16 cellular contexts compared by ENCODE assay signal in the genomic region with DNA sequence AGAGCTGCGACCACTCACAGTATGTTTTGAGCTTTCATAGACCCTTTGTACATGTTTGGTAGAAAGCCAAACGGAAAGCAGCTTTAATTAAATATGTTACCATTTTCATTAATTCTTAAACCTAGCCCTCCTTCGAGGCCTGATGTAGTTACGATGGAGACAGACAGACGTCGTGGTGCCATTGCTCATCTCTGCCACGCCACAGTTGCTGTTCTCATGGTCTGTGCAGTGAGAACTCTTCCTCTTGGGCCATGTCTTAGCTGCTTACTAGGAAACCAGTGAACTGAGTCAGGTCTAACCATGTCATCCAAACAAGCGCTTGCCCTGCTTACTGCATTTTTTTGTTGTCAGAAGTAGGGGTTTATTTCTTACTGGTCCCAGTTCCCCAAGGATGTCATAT.
DNase-seq lines count a peak whose midpoint lies in the region; ATAC-seq and TF ChIP-seq lines count a peak whose summit lies in the region.
"Had no signal": no experiment of that assay in that cellular context is flagged by ENCODE, and none has a peak within 500 bp of the region (broad histone marks: within the 10 kb centered on the region; RNA-seq: fewer than 3 reads in every experiment).

No MANE protein-coding gene starts in this region.

- H4K20me1 ChIP-seq in H9 (ENCODE audit: control insufficient read depth, insufficient read depth, insufficient read length) = no peaks in the 10 kb centered on the region

- peak overlapping the region; percentile 96 to 98 (median 98) for H3K27ac Mint-ChIP-seq in CD4-positive, CD25-positive, alpha-beta regulatory T cell
- H3K27ac Mint-ChIP-seq in H9 (peak overlapping the region in 2 of 3 experiments; percentile 8 to 53; a peak in 2 of 7 replicates), memory B cell (peak overlapping the region; percentile 86)
- H3K27ac Mint-ChIP-seq in activated naive CD4-positive, alpha-beta T cell treated with anti-CD3 and anti-CD28 coated beads, Interleukin-2, amount 10 ng/mL, durations not matched to agents 7 days and 5 days = peak overlapping the region; percentile 86

- H3K4me2 ChIP-seq in H9 (ENCODE audit: insufficient read depth, insufficient read length, low read length) = no peak overlapping the region

- no peak overlapping the region for H3K56ac ChIP-seq in H9 (ENCODE audit: insufficient read length, low read depth, low read length)

- H3K4me1 Mint-ChIP-seq in CD4-positive, CD25-positive, alpha-beta regulatory T cell = peaks cover 18 to 85% (median 46%) of the 10 kb centered on the region in 4 donors
- H3K4me1 Mint-ChIP-seq in H9 = no peaks in the 10 kb centered on the region
- peaks cover 46% of the 10 kb centered on the region for H3K4me1 Mint-ChIP-seq in activated naive CD4-positive, alpha-beta T cell treated with anti-CD3 and anti-CD28 coated beads, Interleukin-2, amount 10 ng/mL, durations not matched to agents 7 days and 5 days
- H3K4me1 Mint-ChIP-seq in memory B cell = peaks cover 15% of the 10 kb centered on the region

- no peak overlapping the region for H2AK5ac ChIP-seq in H9 (ENCODE audit: insufficient read length, low read length)

- H2BK20ac ChIP-seq in H9 (ENCODE audit: low read depth, low read length, poor library complexity, severe bottlenecking) = no peak overlapping the region

- no peak overlapping the region for H3K18ac ChIP-seq in H9 (ENCODE audit: insufficient read length, low read depth, low read length)

- H2BK15ac ChIP-seq in H9 (ENCODE audit: low read depth, low read length) = no peak overlapping the region

- H3K9me3 ChIP-seq in CD4-positive, CD25-positive, alpha-beta regulatory T cell (ENCODE audit: control insufficient read depth in 2 of 2, low read length in 2 of 2) = no peaks in the 10 kb centered on the region
- no peaks in the 10 kb centered on the region for H3K9me3 ChIP-seq in H9 (ENCODE audit: control insufficient read depth, low read depth, low read length)
- H3K9me3 ChIP-seq: breast epithelium, HAP-1 had no signal

- no peak overlapping the region for H3T11ph ChIP-seq in H9 (ENCODE audit: low read length)

- H2BK12ac ChIP-seq in H9 (ENCODE audit: insufficient read length, low read depth, low read length) = no peak overlapping the region

- H3K23ac ChIP-seq in H9 (ENCODE audit: insufficient read length, low read depth, low read length) = no peak overlapping the region

- H3K79me2 ChIP-seq in H9 (ENCODE audit: insufficient read depth, low read length) = no peaks in the 10 kb centered on the region

- peak overlapping the region; percentile 96 for H3K27ac ChIP-seq in CD4-positive, CD25-positive, alpha-beta regulatory T cell (ENCODE audit: insufficient read depth, low read length, poor library complexity, severe bottlenecking)
- H3K27ac ChIP-seq in H9 (ENCODE audit: insufficient read length, low read depth, low read length) = no peak overlapping the region
- H3K27ac ChIP-seq: breast epithelium, C4-2B, WERI-Rb-1 had no signal

- H2BK5ac ChIP-seq in H9 (ENCODE audit: insufficient read length, low read length) = no peak overlapping the region

- H3K14ac ChIP-seq in H9 (ENCODE audit: insufficient read depth, low read length) = no peak overlapping the region

- DNase-seq in CD4-positive, CD25-positive, alpha-beta regulatory T cell = no peak
- DNase-seq in H9 = no peak
- DNase-seq in activated naive CD4-positive, alpha-beta T cell treated with anti-CD3 and anti-CD28 coated beads, Interleukin-2, amount 10 ng/mL, durations not matched to agents 7 days and 5 days = no peak
- DNase-seq in memory B cell (ENCODE audit: low spot score in 2 of 2) = no peak
- DNase-seq in SKM-1 (lab: John Stamatoyannopoulos, UW; ENCODE audit: unreplicated experiment) = no peak
- DNase-seq: DMS79, hypothalamus, kidney glomerular epithelial cell, NCI-H1417 treated with DMSO at 0.1 percent for 48 hours, retina, WERI-Rb-1 had no signal

- no peaks in the 10 kb centered on the region for H3K9me3 Mint-ChIP-seq in CD4-positive, CD25-positive, alpha-beta regulatory T cell
- H3K9me3 Mint-ChIP-seq in H9 (no peaks in the 10 kb centered on the region), memory B cell (no peaks in the 10 kb centered on the region)
- peaks cover 6% of the 10 kb centered on the region for H3K9me3 Mint-ChIP-seq in activated naive CD4-positive, alpha-beta T cell treated with anti-CD3 and anti-CD28 coated beads, Interleukin-2, amount 10 ng/mL, durations not matched to agents 7 days and 5 days

- H3K9ac ChIP-seq in H9 (ENCODE audit: extremely low read depth, insufficient read length, low read length) = no peak overlapping the region

- H3K27me3 ChIP-seq in CD4-positive, CD25-positive, alpha-beta regulatory T cell (ENCODE audit: control insufficient read depth, insufficient read depth, low read length) = no peaks in the 10 kb centered on the region
- no peaks in the 10 kb centered on the region for H3K27me3 ChIP-seq in H9 (ENCODE audit: insufficient read depth, low read length)
- H3K27me3 ChIP-seq: breast epithelium had no signal

- H2AFZ ChIP-seq in H9 (ENCODE audit: low read length) = no peak overlapping the region

- CTCF ChIA-PET in activated naive CD4-positive, alpha-beta T cell treated with anti-CD3 and anti-CD28 coated beads, Interleukin-2, amount 10 ng/mL, durations not matched to agents 7 days and 5 days (lab: Charles Lee) = interaction anchor here (1.0 to 3.5 kb wide), 3 partner anchors 9 to 220 kb away, joined by 4 to 20 read pairs (median 5); no protein-coding TSS in a partner anchor

- no peaks in the 10 kb centered on the region for H3K27me3 Mint-ChIP-seq in CD4-positive, CD25-positive, alpha-beta regulatory T cell
- H3K27me3 Mint-ChIP-seq in H9 (ENCODE audit: low read depth) (no peaks in the 10 kb centered on the region), memory B cell (no peaks in the 10 kb centered on the region)
- no peaks in the 10 kb centered on the region for H3K27me3 Mint-ChIP-seq in activated naive CD4-positive, alpha-beta T cell treated with anti-CD3 and anti-CD28 coated beads, Interleukin-2, amount 10 ng/mL, durations not matched to agents 7 days and 5 days

- WGBS in H9 (ENCODE audit: extremely low coverage, insufficient read length, low lambda C conversion rate) = no CpG with 5 or more reads among the region's 8 CpGs

- H3K4me1 ChIP-seq in CD4-positive, CD25-positive, alpha-beta regulatory T cell (ENCODE audit: control insufficient read depth, insufficient read depth, low read length, poor library complexity, severe bottlenecking) = peaks cover 37% of the 10 kb centered on the region
- no peaks in the 10 kb centered on the region for H3K4me1 ChIP-seq in H9 (ENCODE audit: insufficient read depth, low read length)
- H3K4me1 ChIP-seq: breast epithelium had no signal

- H3K36me3 Mint-ChIP-seq in CD4-positive, CD25-positive, alpha-beta regulatory T cell = peaks cover 55% of the 10 kb centered on the region
- H3K36me3 Mint-ChIP-seq in H9 (ENCODE audit: insufficient read depth in 1 of 3, low read depth in 3 of 3) (peaks cover 24 to 52% (median 25%) of the 10 kb centered on the region in 3 experiments; a peak in 6 of 7 replicates), memory B cell (peaks cover 35% of the 10 kb centered on the region)
- H3K36me3 Mint-ChIP-seq in activated naive CD4-positive, alpha-beta T cell treated with anti-CD3 and anti-CD28 coated beads, Interleukin-2, amount 10 ng/mL, durations not matched to agents 7 days and 5 days = peaks cover 64% of the 10 kb centered on the region

- H4K91ac ChIP-seq in H9 (ENCODE audit: insufficient read length, low read depth, low read length) = no peak overlapping the region

- ATAC-seq in CD4-positive, CD25-positive, alpha-beta regulatory T cell (ENCODE audit: low read depth in 2 of 2) = no peak
- ATAC-seq in memory B cell (ENCODE audit: low read depth) = no peak
- ATAC-seq in HG03196 (IDR thresholded peaks at IDR 0.05; ENCODE audit: unreplicated experiment) = no peak
- ATAC-seq in GM21526 (IDR thresholded peaks at IDR 0.05; ENCODE audit: low FRiP score, unreplicated experiment) = no peak

- no peaks in the 10 kb centered on the region for H3K79me1 ChIP-seq in H9 (ENCODE audit: insufficient read depth, low read depth, low read length, poor library complexity, severe bottlenecking)

- H3K36me3 ChIP-seq in CD4-positive, CD25-positive, alpha-beta regulatory T cell (ENCODE audit: control insufficient read depth, insufficient read depth, low read length) = peaks cover 12% of the 10 kb centered on the region
- H3K36me3 ChIP-seq: breast epithelium, HAP-1 had no signal

- H3K23me2 ChIP-seq in H9 (ENCODE audit: insufficient read length, low read depth, low read length, poor library complexity, severe bottlenecking) = no peaks in the 10 kb centered on the region

- H3K4me3 ChIP-seq in CD4-positive, CD25-positive, alpha-beta regulatory T cell (ENCODE audit: low read depth, low read length) = peak overlapping the region; percentile 61
- H3K4me3 ChIP-seq: breast epithelium, HAP-1 had no signal

- peak overlapping the region in 3 of 4 donors; percentile 19 to 72 (median 57) for H3K4me3 Mint-ChIP-seq in CD4-positive, CD25-positive, alpha-beta regulatory T cell
- no peak overlapping the region for H3K4me3 Mint-ChIP-seq in H9
- H3K4me3 Mint-ChIP-seq in activated naive CD4-positive, alpha-beta T cell treated with anti-CD3 and anti-CD28 coated beads, Interleukin-2, amount 10 ng/mL, durations not matched to agents 7 days and 5 days = no peak overlapping the region
- H3K4me3 Mint-ChIP-seq in memory B cell = no peak overlapping the region

- no peak for TF ChIP-seq CTCF in H9 (conservative IDR thresholded peaks at IDR 0.05)

- no peak overlapping the region for H2BK120ac ChIP-seq in H9 (ENCODE audit: low read depth, low read length, poor library complexity, severe bottlenecking)

- H4K5ac ChIP-seq in H9 (ENCODE audit: insufficient read length, low read depth, low read length) = no peak overlapping the region

- no peak overlapping the region for H3K4ac ChIP-seq in H9 (ENCODE audit: low read depth, low read length)

- H4K8ac ChIP-seq in H9 (replicated peaks; ENCODE audit: insufficient read length, low read depth, low read length) = no peak overlapping the region

Comparison
In these comparisons a context has a peak if more than half of its experiments do, and no peak if none do; other contexts are left out.
1. H3K27ac Mint-ChIP-seq: peak in every context shown above with its lines; median percentile 98 in CD4-positive, CD25-positive, alpha-beta regulatory T cell; 86 in activated naive CD4-positive, alpha-beta T cell treated with anti-CD3 and anti-CD28 coated beads, Interleukin-2, amount 10 ng/mL, durations not matched to agents 7 days and 5 days; 86 in memory B cell; 30 in H9.
2. H3K4me3 Mint-ChIP-seq: peak in CD4-positive, CD25-positive, alpha-beta regulatory T cell (3 of 4); none in H9 (0 of 2), activated naive CD4-positive, alpha-beta T cell treated with anti-CD3 and anti-CD28 coated beads, Interleukin-2, amount 10 ng/mL, durations not matched to agents 7 days and 5 days (single experiment) and memory B cell (single experiment).